15 cellular contexts compared by ENCODE assay signal in genomic region chr1:43316738-43317520, GRCh38. TPM values are rescaled to one million over a fixed set of nuclear protein-coding genes. Genes with fewer than 3 reads are reported as not detected.
DNase-seq lines count a peak whose midpoint lies in the region; ATAC-seq and TF ChIP-seq lines count a peak whose summit lies in the region.
"Had no signal": no experiment of that assay in that cellular context is flagged by ENCODE, and none has a peak within 500 bp of the region (broad histone marks: within the 10 kb centered on the region; RNA-seq: fewer than 3 reads in every experiment).

No MANE protein-coding gene starts in this region.

- no peak for ATAC-seq in HG02973 (IDR thresholded peaks at IDR 0.05; ENCODE audit: unreplicated experiment)
- ATAC-seq: activated CD8-positive, alpha-beta T cell treated with anti-CD3 and anti-CD28 coated beads, Interleukin-2, amount 10 ng/mL, durations not matched to agents 7 days and 5 days; left ventricle myocardium superior had no signal

- H3K36me3 ChIP-seq in adipocyte (ENCODE audit: control insufficient read depth, insufficient read depth, low read length, severe bottlenecking), result no peaks in the 10 kb centered on the region

- H3K27me3 ChIP-seq in adipocyte (replicated peaks; ENCODE audit: control insufficient read depth, insufficient read depth, low read length) (no peaks in the 10 kb centered on the region), layer of hippocampus (ENCODE audit: control insufficient read depth, insufficient read depth, low read length) (no peaks in the 10 kb centered on the region)
- H3K27me3 ChIP-seq: BLaER1 treated with 17β-estradiol and CSF1 and Interleukin-3, amounts not matched to agents 10 nM and 100 nM had no signal

- no peak for DNase-seq in GM12865 (ENCODE audit: low read depth)
- DNase-seq in adipocyte (ENCODE audit: low read depth), result no peak
- no peak for DNase-seq in H4 (ENCODE audit: low spot score)
- no peak for DNase-seq in NCI-H2196 (lab: John Stamatoyannopoulos, UW; ENCODE audit: unreplicated experiment)
- DNase-seq: activated CD8-positive, alpha-beta T cell treated with anti-CD3 and anti-CD28 coated beads, Interleukin-2, amount 10 ng/mL, durations not matched to agents 7 days and 5 days; activated naive CD4-positive, alpha-beta T cell treated with anti-CD3 and anti-CD28 coated beads, Interleukin-2, amount 10 ng/mL, durations not matched to agents 7 days and 5 days; left ventricle myocardium superior; NCI-H2171 treated with DMSO at 0.1 percent for 48 hours; stimulated activated CD4-positive, alpha-beta T cell treated with anti-CD3 and anti-CD28 coated beads, Interleukin-15, amount 100 ng/mL, for 24 hours had no signal

- H3K27ac ChIP-seq in layer of hippocampus (ENCODE audit: low read depth, low read length), result peak overlapping the region; percentile 32
- H3K27ac ChIP-seq: BLaER1 treated with 17β-estradiol and CSF1 and Interleukin-3, amounts not matched to agents 10 nM and 100 nM had no signal

- H3K9me3 ChIP-seq in adipocyte (ENCODE audit: control insufficient read depth, low read length), result no peaks in the 10 kb centered on the region

- H3K9ac ChIP-seq in adipocyte (ENCODE audit: low read length), result peak overlapping the region; percentile 66
- H3K9ac ChIP-seq: BLaER1 treated with 17β-estradiol and CSF1 and Interleukin-3, amounts not matched to agents 10 nM and 100 nM had no signal

- H3K4me3 ChIP-seq in GM12865 (ENCODE audit: low read depth, low read length), result no peak overlapping the region
- peak overlapping the region; percentile 24 for H3K4me3 ChIP-seq in adipocyte (ENCODE audit: low read length)
- H3K4me3 ChIP-seq: BLaER1 treated with 17β-estradiol and CSF1 and Interleukin-3, amounts not matched to agents 10 nM and 100 nM had no signal

- peaks cover 37% of the 10 kb centered on the region for H3K4me1 ChIP-seq in adipocyte (ENCODE audit: control insufficient read depth, insufficient read depth, low read length)
- H3K4me1 ChIP-seq: BLaER1 treated with 17β-estradiol and CSF1 and Interleukin-3, amounts not matched to agents 10 nM and 100 nM had no signal

- TF ChIP-seq CTCF in GM12865 (IDR thresholded peaks at IDR 0.05; ENCODE audit: insufficient read depth, low read depth, low read length, missing control alignments), result peak; percentile 2

RNA-seq across cellular contexts. Expression of gene TIE1, which starts 16.1 kb away (rescaled TPM):
- total RNA-seq in H4 (2014; rRNA removed; shearing (Covaris generic)), result 0.04 TPM in 1 of 2 replicates, not detected in the other

RNA-seq across cellular contexts. Expression of gene MPL, which starts 20.7 kb away (rescaled TPM):
- total RNA-seq in H4 (2014; rRNA removed; shearing (Covaris generic)), result not detected in 2 replicates
- total RNA-seq: activated CD8-positive, alpha-beta T cell treated with anti-CD3 and anti-CD28 coated beads, Interleukin-2, amount 10 ng/mL, durations not matched to agents 7 days and 5 days; glomerular endothelial cell; M059J; T-helper 2 cell treated with Interferon-gamma antibody and Interleukin-4, amounts not matched to agents 100 ng/mL and 5 ng/mL, for 36 hours had no signal

RNA-seq across cellular contexts. Expression of gene C1orf210, which starts 31.5 kb away (rescaled TPM):
- not detected in 2 replicates for total RNA-seq in H4 (2014; rRNA removed; shearing (Covaris generic))
- total RNA-seq: activated CD8-positive, alpha-beta T cell treated with anti-CD3 and anti-CD28 coated beads, Interleukin-2, amount 10 ng/mL, durations not matched to agents 7 days and 5 days; glomerular endothelial cell; left ventricle myocardium superior; M059J; T-helper 2 cell treated with Interferon-gamma antibody and Interleukin-4, amounts not matched to agents 100 ng/mL and 5 ng/mL, for 36 hours had no signal

RNA-seq across cellular contexts. Expression of gene CDC20, which starts 41.9 kb away (rescaled TPM):
- total RNA-seq in H4 (2014; rRNA removed; shearing (Covaris generic)), result 313 and 327 TPM in 2 replicates

RNA-seq across cellular contexts. Expression of gene TMEM125, which starts 47.1 kb away (rescaled TPM):
- total RNA-seq in H4 (2014; rRNA removed; shearing (Covaris generic)), result not detected in 2 replicates
- total RNA-seq: activated CD8-positive, alpha-beta T cell treated with anti-CD3 and anti-CD28 coated beads, Interleukin-2, amount 10 ng/mL, durations not matched to agents 7 days and 5 days; glomerular endothelial cell; left ventricle myocardium superior; M059J; T-helper 2 cell treated with Interferon-gamma antibody and Interleukin-4, amounts not matched to agents 100 ng/mL and 5 ng/mL, for 36 hours had no signal
